In genomic region chr16:88423448-88423850, GRCh38 we compare ENCODE assay signal across 16 cellular contexts. TPM values are rescaled to one million over a fixed set of nuclear protein-coding genes. Genes with fewer than 3 reads are reported as not detected.
DNase-seq lines count a peak whose midpoint lies in the region; ATAC-seq and TF ChIP-seq lines count a peak whose summit lies in the region.
"Had no signal": no experiment of that assay in that cellular context is flagged by ENCODE, and none has a peak within 500 bp of the region (broad histone marks: within the 10 kb centered on the region; RNA-seq: fewer than 3 reads in every experiment).

No MANE protein-coding gene starts in this region.

- H3K36me3 ChIP-seq in HEK293 (ENCODE audit: control insufficient read depth in 2 of 2, insufficient read depth in 1 of 2, low read length in 2 of 2), result no peaks in the 10 kb centered on the region
- H3K36me3 ChIP-seq in brain microvascular endothelial cell (replicated peaks), result no peaks in the 10 kb centered on the region

- H3K4me1 ChIP-seq in HEK293 (ENCODE audit: control insufficient read depth, insufficient read depth, low read length), result no peaks in the 10 kb centered on the region

- no peak overlapping the region for H3K4me3 Mint-ChIP-seq in MCF 10A (ENCODE audit: unreplicated experiment)
- H3K4me3 Mint-ChIP-seq: CD4-positive, alpha-beta T cell; H9 had no signal

- DNase-seq in SK-MEL-5 (ENCODE audit: low read depth, low spot score) (peak; percentile 57), brain microvascular endothelial cell (peak; percentile 43), left colon (no peak), MCF 10A (ENCODE audit: unreplicated experiment) (no peak), head of caudate nucleus (no peak), ecto neural progenitor cell (ENCODE audit: low spot score) (no peak), NCI-H1048 (lab: John Stamatoyannopoulos, UW) (no peak)
- DNase-seq: ACHN; CD4-positive, alpha-beta T cell; DMS153; DMS79 treated with DMSO at 0.1 percent for 48 hours; EL; GOT3; H9 had no signal

- ATAC-seq in left colon, result peak; percentile 80

- intact Hi-C loops in left colon (cut with DNase I, micrococcal nuclease), result no loop called here
- intact Hi-C loops in MCF 10A (cut with micrococcal nuclease), result no loop called here
- intact Hi-C loops in head of caudate nucleus (cut with DNase I), result no loop called here

- H3K27me3 Mint-ChIP-seq in MCF 10A (ENCODE audit: insufficient read depth, unreplicated experiment), result no peaks in the 10 kb centered on the region
- H3K27me3 Mint-ChIP-seq: CD4-positive, alpha-beta T cell had no signal

- CTCF ChIA-PET in HEK293 (lab: Yijun Ruan, JAX) (interaction anchor here (1.2 kb wide), 1 partner anchor 14 kb away, joined by 3 read pairs; no protein-coding TSS in a partner anchor), MCF 10A (lab: Yijun Ruan, JAX) (no interaction called here)

- peaks cover 6% of the 10 kb centered on the region for H3K4me1 Mint-ChIP-seq in MCF 10A (ENCODE audit: insufficient read depth, unreplicated experiment)
- H3K4me1 Mint-ChIP-seq: H9 had no signal

- in situ Hi-C loops in SK-MEL-5 (cut with HindIII; ENCODE audit: low pct_unique_long_range_greater_than_20kb, low sequenced_read_pairs), result no loop called here
- in situ Hi-C loops in brain microvascular endothelial cell (cut with HindIII; ENCODE audit: low pct_ligation_motif_present, low sequenced_read_pairs), result no loop called here

- no peaks in the 10 kb centered on the region for H3K27me3 ChIP-seq in brain microvascular endothelial cell (replicated peaks)

- H3K9me3 Mint-ChIP-seq in MCF 10A (ENCODE audit: unreplicated experiment), result peaks cover 9% of the 10 kb centered on the region
- H3K9me3 Mint-ChIP-seq: CD4-positive, alpha-beta T cell; H9 had no signal

- no peaks in the 10 kb centered on the region for H3K9me3 ChIP-seq in HEK293 (ENCODE audit: control insufficient read depth, insufficient read depth, low read depth, low read length)
- H3K9me3 ChIP-seq: BLaER1 treated with 17β-estradiol and CSF1 and Interleukin-3, amounts not matched to agents 10 nM and 100 nM had no signal

- H3K4me3 ChIP-seq in HEK293 (ENCODE audit: low read depth, low read length), result no peak overlapping the region
- H3K4me3 ChIP-seq in brain microvascular endothelial cell (ENCODE audit: low read depth, low read length), result no peak overlapping the region
- H3K4me3 ChIP-seq: BLaER1 treated with 17β-estradiol and CSF1 and Interleukin-3, amounts not matched to agents 10 nM and 100 nM had no signal

- H3K27ac Mint-ChIP-seq in MCF 10A (ENCODE audit: low read depth, unreplicated experiment), result no peak overlapping the region
- H3K27ac Mint-ChIP-seq: CD4-positive, alpha-beta T cell had no signal

- H3K27ac ChIP-seq in HEK293 (ENCODE audit: extremely low read depth, low read depth, low read length) (no peak overlapping the region), brain microvascular endothelial cell (no peak overlapping the region)
- H3K27ac ChIP-seq: BLaER1 treated with 17β-estradiol and CSF1 and Interleukin-3, amounts not matched to agents 10 nM and 100 nM had no signal

- POLR2A ChIA-PET in HEK293 (lab: Yijun Ruan, JAX), result no interaction called here
- POLR2A ChIA-PET in MCF 10A (lab: Yijun Ruan, JAX), result no interaction called here

- no TSS peak for BruUV-seq in MCF 10A (replicated peaks; lab: Mats Ljungman, UMichigan)

- no peaks in the 10 kb centered on the region for H3K36me3 Mint-ChIP-seq in MCF 10A (ENCODE audit: insufficient read depth, unreplicated experiment)

- TF ChIP-seq CTCF in HEK293 (tag by site-specific recombination; IDR thresholded peaks at IDR 0.05) (no peak), brain microvascular endothelial cell (IDR thresholded peaks at IDR 0.05; ENCODE audit: low read depth, low read length, missing control alignments) (no peak), MCF 10A (IDR thresholded peaks at IDR 0.05; ENCODE audit: unreplicated experiment) (no peak)

TF ChIP-seq in HEK293, 187 proteins besides CTCF, POLR2A, EP300 and RAD21:
- TF ChIP-seq ZNF600 (tag by site-specific recombination; IDR thresholded peaks at IDR 0.05) (peak; percentile 42; the same call in 1 of the 2 replicates), ZNF362 (tag by site-specific recombination; IDR thresholded peaks at IDR 0.05) (no peak), ZNF37A (tag by site-specific recombination; IDR thresholded peaks at IDR 0.05) (no peak), ZSCAN18 (tag by site-specific recombination; IDR thresholded peaks at IDR 0.05) (no peak)

RNA-seq across cellular contexts. Expression of gene ZFPM1, which starts 29.6 kb away (rescaled TPM):
- total RNA-seq in SK-MEL-5 (2014; rRNA removed; shearing (Covaris generic)), result 0.13 and 0.29 TPM in 2 replicates
- 2.4 and 2.8 TPM in 2 replicates for polyA plus RNA-seq in SK-MEL-5 (2015; cell fraction: cytosol; rRNA removed)
- 1.8 and 2.3 TPM in 2 replicates for polyA plus RNA-seq in SK-MEL-5 (2015; cell fraction: nucleus; rRNA removed)
- total RNA-seq in left colon (10 to 100 TPM in 1 of 2 donors, 1 to 10 TPM in 1; 8.0 to 11.3 TPM), MCF 10A (2022) (5.0 and 6.2 TPM in 2 replicates)

RNA-seq across cellular contexts. Expression of gene ZNF469, which starts 40.7 kb away (rescaled TPM):
- total RNA-seq in SK-MEL-5 (2014; rRNA removed; shearing (Covaris generic)), result not detected in 2 replicates
- not detected in 2 replicates for polyA plus RNA-seq in SK-MEL-5 (2015; cell fraction: cytosol; rRNA removed)
- 0.01 and 0.03 TPM in 2 replicates for polyA plus RNA-seq in SK-MEL-5 (2015; cell fraction: nucleus; rRNA removed)
- total RNA-seq in left colon, result under 1 TPM; 0.27 to 0.70 TPM
- total RNA-seq in MCF 10A (2022), result not detected in 2 replicates

Comparison
In these comparisons a context has a peak if more than half of its experiments do, and no peak if none do; other contexts are left out.
1. DNase-seq: peak in SK-MEL-5 (single experiment) and brain microvascular endothelial cell (single experiment); none in left colon (0 of 2), MCF 10A (single experiment), head of caudate nucleus (0 of 42), ecto neural progenitor cell (single experiment) and NCI-H1048 (single experiment).